In genomic region chr1:24199291-24199900, GRCh38 we compare ENCODE assay signal across 9 cellular contexts. TPM values are rescaled to one million over a fixed set of nuclear protein-coding genes. Genes with fewer than 3 reads are reported as not detected.
DNase-seq lines count a peak whose midpoint lies in the region; ATAC-seq, FAIRE-seq and TF ChIP-seq lines count a peak whose summit lies in the region.
"Had no signal": no experiment of that assay in that cellular context is flagged by ENCODE, and none has a peak within 500 bp of the region (broad histone marks: within the 10 kb centered on the region; RNA-seq: fewer than 3 reads in every experiment).

No MANE protein-coding gene starts in this region.

- no peaks in the 10 kb centered on the region for H3K4me1 Mint-ChIP-seq in Caco-2 (ENCODE audit: low read depth, unreplicated experiment)
- peaks cover 9% of the 10 kb centered on the region for H3K4me1 Mint-ChIP-seq in osteocyte (ENCODE audit: unreplicated experiment)

- no peaks in the 10 kb centered on the region for H3K36me3 Mint-ChIP-seq in Caco-2 (ENCODE audit: insufficient read depth, unreplicated experiment)
- no peaks in the 10 kb centered on the region for H3K36me3 Mint-ChIP-seq in osteocyte (ENCODE audit: unreplicated experiment)

- ATAC-seq in HG02610 (IDR thresholded peaks at IDR 0.05; ENCODE audit: unreplicated experiment), result no peak

- WGBS in thyroid gland, 2 donors, result 30 to 35% methylated on average over 15 of the region's 15 CpGs

- no peak for TF ChIP-seq POLR2A in thyroid gland (IDR thresholded peaks at IDR 0.05)

- intact Hi-C loops in Caco-2 (cut with micrococcal nuclease; ENCODE audit: unreplicated experiment) (loop anchor here (1.0 to 5.0 kb wide), 2 partner anchors 193 to 438 kb away; no protein-coding TSS in a partner anchor), thyroid gland (cut with DNase I) (no loop called here)

- POLR2A ChIA-PET in Caco-2 (lab: Charles Lee), result interaction anchor here (0.5 to 1.0 kb wide), 2 partner anchors 48 to 361 kb away, joined by 3 read pairs; no protein-coding TSS in a partner anchor

- H3K36me3 ChIP-seq in Caco-2 (ENCODE audit: control insufficient read depth, insufficient read depth, low read length), result no peaks in the 10 kb centered on the region
- H3K36me3 ChIP-seq in thyroid gland, result no peaks in the 10 kb centered on the region

- FAIRE-seq in HTR-8/SVneo (lab: Jason Lieb, UNC), result no peak

- H3K9me3 Mint-ChIP-seq in Caco-2 (ENCODE audit: unreplicated experiment) (no peaks in the 10 kb centered on the region), osteocyte (ENCODE audit: unreplicated experiment) (no peaks in the 10 kb centered on the region)

- CTCF ChIA-PET in Caco-2 (lab: Charles Lee), result interaction anchor here (0.6 to 5.3 kb wide), 14 partner anchors 13 to 382 kb away, joined by 3 to 135 read pairs (median 4); partner anchors contain the start of genes NIPAL3 and STPG1

- H3K4me3 Mint-ChIP-seq in Caco-2 (ENCODE audit: unreplicated experiment), result no peak overlapping the region
- H3K4me3 Mint-ChIP-seq in osteocyte (ENCODE audit: unreplicated experiment), result peak overlapping the region; percentile 32

- DNase-seq in Caco-2 (peak; percentile 63 to 71), HTR-8/SVneo (ENCODE audit: insufficient read length, low spot score) (peak; percentile 75), RPMI8226 (peak; percentile 75), fibroblast of villous mesenchyme (ENCODE audit: low read depth) (peak; percentile 67), osteocyte (ENCODE audit: extremely low spot score, unreplicated experiment) (no peak), thyroid gland (peak; percentile 57 to 62)
- DNase-seq in activated T-helper 1 cell treated with anti-CD3 and anti-CD28 coated beads, Interleukin-2, amount 50 U/mL, for 16 hours (ENCODE audit: low read depth in 1 of 2, low spot score in 1 of 2), result peak; percentile 51 to 62

- H3K4me3 ChIP-seq in Caco-2 (ENCODE audit: low read depth, low read length) (no peak overlapping the region), fibroblast of villous mesenchyme (ENCODE audit: low read depth, low read length) (no peak overlapping the region), thyroid gland (replicated peaks in 1 of 3) (no peak overlapping the region)

- H3K27me3 ChIP-seq in Caco-2 (replicated peaks; ENCODE audit: control insufficient read depth, insufficient read depth, low read length) (no peaks in the 10 kb centered on the region), thyroid gland (no peaks in the 10 kb centered on the region)

- H3K27ac ChIP-seq in thyroid gland, result no peak overlapping the region

- H3K9me3 ChIP-seq in Caco-2, result no peaks in the 10 kb centered on the region
- H3K9me3 ChIP-seq in thyroid gland, result no peaks in the 10 kb centered on the region

- no TSS peak for BruUV-seq in Caco-2 (replicated peaks; lab: Mats Ljungman, UMichigan)

- H3K27me3 Mint-ChIP-seq in Caco-2 (ENCODE audit: insufficient read depth, unreplicated experiment), result no peaks in the 10 kb centered on the region
- no peaks in the 10 kb centered on the region for H3K27me3 Mint-ChIP-seq in osteocyte (ENCODE audit: unreplicated experiment)

- peak; percentile 67 to 80 for TF ChIP-seq CTCF in Caco-2 (IDR thresholded peaks at IDR 0.05; ENCODE audit: insufficient read depth in 1 of 2, low read depth in 1 of 2, low read length in 1 of 2, severe bottlenecking in 1 of 2, unreplicated experiment in 1 of 2)
- peak; percentile 89 for TF ChIP-seq CTCF in fibroblast of villous mesenchyme (IDR thresholded peaks at IDR 0.05; ENCODE audit: insufficient read depth, low read depth, low read length)
- TF ChIP-seq CTCF in osteocyte (IDR thresholded peaks at IDR 0.05), result peak; percentile 89
- peak; percentile 62 to 94 (median 83) for TF ChIP-seq CTCF in thyroid gland (IDR thresholded peaks at IDR 0.05)

- no peak overlapping the region for H3K27ac Mint-ChIP-seq in Caco-2 (ENCODE audit: unreplicated experiment)
- H3K27ac Mint-ChIP-seq in osteocyte (ENCODE audit: unreplicated experiment), result no peak overlapping the region

- H3K4me1 ChIP-seq in Caco-2, result no peaks in the 10 kb centered on the region
- H3K4me1 ChIP-seq in thyroid gland, result peaks cover 0 to 9% of the 10 kb centered on the region in 2 donors

RNA-seq across cellular contexts. Expression of gene IFNLR1, which starts 12.3 kb away (rescaled TPM):
- total RNA-seq in Caco-2 (2022) (5.4 and 6.1 TPM in 2 replicates), fibroblast of villous mesenchyme (under 0.01 TPM in 1 of 2 replicates, not detected in the other), osteocyte (0.16 TPM in 1 of 2 replicates, not detected in the other), thyroid gland (1 to 10 TPM; 4.7 to 9.3 (median 6.1) TPM)

RNA-seq across cellular contexts. Expression of gene IL22RA1, which starts 56.5 kb away (rescaled TPM):
- total RNA-seq in Caco-2 (2022), result 1.7 and 2.5 TPM in 2 replicates
- not detected in 2 replicates for total RNA-seq in fibroblast of villous mesenchyme
- not detected in 2 replicates for total RNA-seq in osteocyte
- 1 to 10 TPM in 1 of 4 donors, not detected in 3; 1.1 TPM for total RNA-seq in thyroid gland
- total RNA-seq: T-helper 1 cell treated with Interleukin-12 subunit alpha and Interleukin-12 subunit beta and Interleukin-4 antibody, amounts not matched to agents 30 ng/mL and 1 ng/mL, for 36 hours had no signal
